Comparison of ENCODE assay signal across 1 cellular context in the genomic region with DNA sequence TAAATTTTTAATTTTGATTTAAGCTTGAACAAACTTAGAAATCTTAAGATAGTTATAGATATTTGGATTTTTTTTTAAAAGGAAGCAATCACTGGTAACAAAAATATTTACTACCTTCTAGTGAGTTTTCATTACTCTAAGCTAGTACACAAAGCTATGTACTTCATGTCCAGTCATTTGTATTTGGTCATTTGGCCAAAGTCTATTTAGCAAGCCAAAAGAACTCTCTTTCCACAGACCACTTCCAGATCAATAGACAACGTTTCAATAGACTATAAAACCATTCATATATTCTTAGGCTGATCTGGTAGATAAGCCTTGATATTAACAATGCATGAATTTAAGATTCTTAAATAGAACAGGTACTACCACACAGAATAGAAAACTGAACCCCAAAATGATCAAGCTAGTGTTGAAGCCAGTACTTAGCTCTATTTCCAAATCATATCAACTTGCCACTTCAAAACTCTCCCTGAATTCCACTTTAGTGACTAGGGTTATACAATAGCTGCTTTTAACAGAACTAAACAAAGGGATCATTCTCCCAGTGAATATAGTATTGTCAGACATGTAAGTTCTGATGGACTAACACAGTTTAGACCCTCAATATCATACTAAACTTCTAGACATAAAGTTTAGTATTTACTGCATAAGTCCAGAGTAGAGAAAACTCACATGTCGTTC.
TF ChIP-seq lines count a peak whose summit lies in the region.

No MANE protein-coding gene starts in this region.

TF ChIP-seq in HepG2, 621 proteins besides CTCF, POLR2A, EP300 and RAD21:
- TF ChIP-seq SIN3A (IDR thresholded peaks at IDR 0.05; ENCODE audit: borderline replicate concordance, low read depth, low read length) = no peak
- TF ChIP-seq SOX13 (IDR thresholded peaks at IDR 0.05) = no peak
- peak in 1 of 2 experiments; percentile 21; a peak in 1 of 4 replicates for TF ChIP-seq SOX13 (CRISPR knock-in tag; conservative IDR thresholded peaks at IDR 0.05 in 1 of 2, IDR thresholded peaks at IDR 0.05 in 1 of 2)
- no peak for TF ChIP-seq SCMH1 (CRISPR knock-in tag; IDR thresholded peaks at IDR 0.05; ENCODE audit: borderline replicate concordance)
- TF ChIP-seq NFATC3 (CRISPR knock-in tag; IDR thresholded peaks at IDR 0.05) = no peak
- no peak for TF ChIP-seq THAP11 (CRISPR knock-in tag; IDR thresholded peaks at IDR 0.05)
- no peak for TF ChIP-seq ZNF263 (CRISPR knock-in tag; IDR thresholded peaks at IDR 0.05)
- TF ChIP-seq SOX5 (CRISPR knock-in tag; IDR thresholded peaks at IDR 0.05; ENCODE audit: borderline replicate concordance) = peak; percentile 26; the same call in 1 of the 2 replicates
- TF ChIP-seq GFI1 (CRISPR knock-in tag; IDR thresholded peaks at IDR 0.05; ENCODE audit: borderline replicate concordance) = no peak
- no peak for TF ChIP-seq MATR3 (CRISPR knock-in tag; IDR thresholded peaks at IDR 0.05)
- TF ChIP-seq CBX2 (IDR thresholded peaks at IDR 0.05; ENCODE audit: low read depth, low read length) = no peak
- no peak for TF ChIP-seq CBX2 (CRISPR knock-in tag; IDR thresholded peaks at IDR 0.05; ENCODE audit: low read depth)
- TF ChIP-seq, protein P1, sequence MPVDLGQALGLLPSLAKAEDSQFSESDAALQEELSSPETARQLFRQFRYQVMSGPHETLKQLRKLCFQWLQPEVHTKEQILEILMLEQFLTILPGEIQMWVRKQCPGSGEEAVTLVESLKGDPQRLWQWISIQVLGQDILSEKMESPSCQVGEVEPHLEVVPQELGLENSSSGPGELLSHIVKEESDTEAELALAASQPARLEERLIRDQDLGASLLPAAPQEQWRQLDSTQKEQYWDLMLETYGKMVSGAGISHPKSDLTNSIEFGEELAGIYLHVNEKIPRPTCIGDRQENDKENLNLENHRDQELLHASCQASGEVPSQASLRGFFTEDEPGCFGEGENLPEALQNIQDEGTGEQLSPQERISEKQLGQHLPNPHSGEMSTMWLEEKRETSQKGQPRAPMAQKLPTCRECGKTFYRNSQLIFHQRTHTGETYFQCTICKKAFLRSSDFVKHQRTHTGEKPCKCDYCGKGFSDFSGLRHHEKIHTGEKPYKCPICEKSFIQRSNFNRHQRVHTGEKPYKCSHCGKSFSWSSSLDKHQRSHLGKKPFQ (CRISPR knock-in tag; IDR thresholded peaks at IDR 0.05; ENCODE audit: insufficient replicate concordance) = peak; percentile 32
- TF ChIP-seq, protein P2, sequence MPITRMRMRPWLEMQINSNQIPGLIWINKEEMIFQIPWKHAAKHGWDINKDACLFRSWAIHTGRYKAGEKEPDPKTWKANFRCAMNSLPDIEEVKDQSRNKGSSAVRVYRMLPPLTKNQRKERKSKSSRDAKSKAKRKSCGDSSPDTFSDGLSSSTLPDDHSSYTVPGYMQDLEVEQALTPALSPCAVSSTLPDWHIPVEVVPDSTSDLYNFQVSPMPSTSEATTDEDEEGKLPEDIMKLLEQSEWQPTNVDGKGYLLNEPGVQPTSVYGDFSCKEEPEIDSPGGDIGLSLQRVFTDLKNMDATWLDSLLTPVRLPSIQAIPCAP (CRISPR knock-in tag; IDR thresholded peaks at IDR 0.05; ENCODE audit: low read depth) = no peak
- TF ChIP-seq AGO1 (IDR thresholded peaks at IDR 0.05; ENCODE audit: low read depth, low read length, poor library complexity, severe bottlenecking) = no peak
- TF ChIP-seq, protein P3, sequence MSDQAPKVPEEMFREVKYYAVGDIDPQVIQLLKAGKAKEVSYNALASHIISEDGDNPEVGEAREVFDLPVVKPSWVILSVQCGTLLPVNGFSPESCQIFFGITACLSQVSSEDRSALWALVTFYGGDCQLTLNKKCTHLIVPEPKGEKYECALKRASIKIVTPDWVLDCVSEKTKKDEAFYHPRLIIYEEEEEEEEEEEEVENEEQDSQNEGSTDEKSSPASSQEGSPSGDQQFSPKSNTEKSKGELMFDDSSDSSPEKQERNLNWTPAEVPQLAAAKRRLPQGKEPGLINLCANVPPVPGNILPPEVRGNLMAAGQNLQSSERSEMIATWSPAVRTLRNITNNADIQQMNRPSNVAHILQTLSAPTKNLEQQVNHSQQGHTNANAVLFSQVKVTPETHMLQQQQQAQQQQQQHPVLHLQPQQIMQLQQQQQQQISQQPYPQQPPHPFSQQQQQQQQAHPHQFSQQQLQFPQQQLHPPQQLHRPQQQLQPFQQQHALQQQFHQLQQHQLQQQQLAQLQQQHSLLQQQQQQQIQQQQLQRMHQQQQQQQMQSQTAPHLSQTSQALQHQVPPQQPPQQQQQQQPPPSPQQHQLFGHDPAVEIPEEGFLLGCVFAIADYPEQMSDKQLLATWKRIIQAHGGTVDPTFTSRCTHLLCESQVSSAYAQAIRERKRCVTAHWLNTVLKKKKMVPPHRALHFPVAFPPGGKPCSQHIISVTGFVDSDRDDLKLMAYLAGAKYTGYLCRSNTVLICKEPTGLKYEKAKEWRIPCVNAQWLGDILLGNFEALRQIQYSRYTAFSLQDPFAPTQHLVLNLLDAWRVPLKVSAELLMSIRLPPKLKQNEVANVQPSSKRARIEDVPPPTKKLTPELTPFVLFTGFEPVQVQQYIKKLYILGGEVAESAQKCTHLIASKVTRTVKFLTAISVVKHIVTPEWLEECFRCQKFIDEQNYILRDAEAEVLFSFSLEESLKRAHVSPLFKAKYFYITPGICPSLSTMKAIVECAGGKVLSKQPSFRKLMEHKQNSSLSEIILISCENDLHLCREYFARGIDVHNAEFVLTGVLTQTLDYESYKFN (CRISPR knock-in tag; conservative IDR thresholded peaks at IDR 0.05) = peak; percentile 43; the same call in 1 of the 2 replicates
- TF ChIP-seq ZNF619 (CRISPR knock-in tag; IDR thresholded peaks at IDR 0.05) = no peak
- no peak for TF ChIP-seq ZFP36L2 (CRISPR knock-in tag; IDR thresholded peaks at IDR 0.05)
- no peak for TF ChIP-seq ZNF563 (CRISPR knock-in tag; IDR thresholded peaks at IDR 0.05)
- 0 out of 2 replicates have a peak, but pooled peaks have one; percentile 19 for TF ChIP-seq GATAD2A (CRISPR knock-in tag; IDR thresholded peaks at IDR 0.05)
- peak; percentile 65 for TF ChIP-seq ASH2L (IDR thresholded peaks at IDR 0.05; ENCODE audit: insufficient read length, low read depth, low read length)
- TF ChIP-seq ZNF264 (CRISPR knock-in tag; IDR thresholded peaks at IDR 0.05) = no peak
- TF ChIP-seq WIZ (CRISPR knock-in tag; IDR thresholded peaks at IDR 0.05) = no peak
- no peak for TF ChIP-seq YEATS2 (CRISPR knock-in tag; IDR thresholded peaks at IDR 0.05; ENCODE audit: borderline replicate concordance)
- TF ChIP-seq RCOR2 (CRISPR knock-in tag; IDR thresholded peaks at IDR 0.05) = 0 out of 2 replicates have a peak, but pooled peaks have one; percentile 25
- TF ChIP-seq RXRB (CRISPR knock-in tag; IDR thresholded peaks at IDR 0.05; ENCODE audit: borderline replicate concordance) = no peak
- no peak for TF ChIP-seq FOXP1 (IDR thresholded peaks at IDR 0.05)
- TF ChIP-seq FOXP1 (CRISPR knock-in tag; IDR thresholded peaks at IDR 0.05) = peak; percentile 17; the same call in 1 of the 2 replicates
